In genomic region chr17:43779145-43780125, GRCh38 we compare ENCODE assay signal across 9 cellular contexts. TPM values are rescaled to one million over a fixed set of nuclear protein-coding genes. Genes with fewer than 3 reads are reported as not detected.
DNase-seq lines count a peak whose midpoint lies in the region; ATAC-seq, FAIRE-seq and TF ChIP-seq lines count a peak whose summit lies in the region.
"Had no signal": no experiment of that assay in that cellular context is flagged by ENCODE, and none has a peak within 500 bp of the region (broad histone marks: within the 10 kb centered on the region; RNA-seq: fewer than 3 reads in every experiment).

No MANE protein-coding gene starts in this region.

- TF ChIP-seq CTCF in AG10803 (conservative IDR thresholded peaks at IDR 0.05; ENCODE audit: low read length) = no peak; the same call in 1 of the 2 replicates
- TF ChIP-seq CTCF in bronchial epithelial cell (IDR thresholded peaks at IDR 0.05; ENCODE audit: insufficient read depth, low read length, severe bottlenecking) = no peak
- peak in 2 of 4 donors; percentile 7 to 17 for TF ChIP-seq CTCF in right lobe of liver (IDR thresholded peaks at IDR 0.05)
- peak in 3 of 6 experiments; percentile 22 to 35 (median 23) for TF ChIP-seq CTCF in thyroid gland (IDR thresholded peaks at IDR 0.05)

- H3K4me1 ChIP-seq in right lobe of liver (peaks cover 0 to 45% (median 16%) of the 10 kb centered on the region in 4 donors), thyroid gland (peaks cover 9 to 27% of the 10 kb centered on the region in 2 donors)

- DNase-seq in AG10803 (ENCODE audit: low read depth) (no peak), NOMO-1 treated with dmso at 0.1 percent for 144 hours (lab: John Stamatoyannopoulos, UW; ENCODE audit: unreplicated experiment) (peak; percentile 67), bronchial epithelial cell (ENCODE audit: low read depth) (no peak), right lobe of liver (no peak), thyroid gland (peak; percentile 45 to 63), putamen (ENCODE audit: low spot score) (no peak)

- peaks cover 11% of the 10 kb centered on the region for H3K36me3 ChIP-seq in bronchial epithelial cell (ENCODE audit: control insufficient read depth, insufficient read depth, low read length)
- peaks cover 0 to 5% (median 2%) of the 10 kb centered on the region in 4 donors for H3K36me3 ChIP-seq in right lobe of liver
- H3K36me3 ChIP-seq in thyroid gland = peaks cover 1 to 5% of the 10 kb centered on the region in 2 donors

- H3K27ac ChIP-seq in right lobe of liver (peak overlapping the region; percentile 100), thyroid gland (peak overlapping the region; percentile 64 to 100 (median 100))

- H3K9me3 ChIP-seq in right lobe of liver (no peaks in the 10 kb centered on the region), thyroid gland (no peaks in the 10 kb centered on the region)

- H3K4me3 ChIP-seq in AG10803 (ENCODE audit: low read length) (peak overlapping the region; percentile 90), bronchial epithelial cell (ENCODE audit: low read depth, low read length) (peak overlapping the region; percentile 93), right lobe of liver (peak overlapping the region; percentile 95 to 99 (median 98)), thyroid gland (replicated peaks in 1 of 3) (peak overlapping the region in 2 of 3 donors; percentile 27 to 99)

- 27% methylated on average over 10 of the region's 26 CpGs for WGBS in right lobe of liver (ENCODE audit: insufficient coverage, low coverage, low lambda C conversion rate, missing lambda C conversion rate)
- 10% methylated on average over 19 to 26 of the region's 26 CpGs for WGBS in thyroid gland, 2 donors

- no peak for FAIRE-seq in bronchial epithelial cell (lab: Jason Lieb, UNC)

- no peak for TF ChIP-seq POLR2A in right lobe of liver (IDR thresholded peaks at IDR 0.05)
- TF ChIP-seq POLR2A in thyroid gland (IDR thresholded peaks at IDR 0.05) = no peak

- peak; percentile 14 for ATAC-seq in GM21390 (IDR thresholded peaks at IDR 0.05; ENCODE audit: unreplicated experiment)
- peak in 2 of 4 donors; percentile 0 to 11 for ATAC-seq in right lobe of liver
- ATAC-seq in HG02571 (IDR thresholded peaks at IDR 0.05; ENCODE audit: unreplicated experiment) = no peak

- no peaks in the 10 kb centered on the region for H3K27me3 ChIP-seq in bronchial epithelial cell (ENCODE audit: control insufficient read depth, insufficient read depth, low read length)
- no peaks in the 10 kb centered on the region for H3K27me3 ChIP-seq in right lobe of liver
- no peaks in the 10 kb centered on the region for H3K27me3 ChIP-seq in thyroid gland

- intact Hi-C loops in right lobe of liver (cut with DNase I) = loop anchor here in 1 of 2 donors (10.0 kb wide), 1 partner anchor 65 kb away; the partner anchor contains the start of gene CD300LG
- intact Hi-C loops in thyroid gland (cut with DNase I) = loop anchor here (5.0 kb wide), 1 partner anchor 53 kb away; the partner anchor contains the start of gene MPP3

RNA-seq across cellular contexts. Expression of gene DUSP3, which starts 0.7 kb away (rescaled TPM):
- total RNA-seq in bronchial epithelial cell = 36.9 and 37.8 TPM in 2 replicates
- total RNA-seq in right lobe of liver = 10 to 100 TPM; 75.1 to 97.2 (median 87.7) TPM
- 10 to 100 TPM; 67.7 to 98.5 (median 72.0) TPM for total RNA-seq in thyroid gland

RNA-seq across cellular contexts. Expression of gene CFAP97D1, which starts 0.8 kb away (rescaled TPM):
- total RNA-seq in bronchial epithelial cell = not detected in 2 replicates
- total RNA-seq in right lobe of liver = not detected
- total RNA-seq in thyroid gland = under 1 TPM in 1 of 4 donors, not detected in 3; 0.13 TPM
- total RNA-seq: myocyte had no signal

RNA-seq across cellular contexts. Expression of gene SOST, which starts 20.8 kb away (rescaled TPM):
- not detected in 2 replicates for total RNA-seq in bronchial epithelial cell
- not detected for total RNA-seq in right lobe of liver
- total RNA-seq in thyroid gland = not detected
- total RNA-seq: myocyte had no signal

RNA-seq across cellular contexts. Expression of gene MPP3, which starts 53.5 kb away (rescaled TPM):
- total RNA-seq in bronchial epithelial cell (7.2 and 9.7 TPM in 2 replicates), right lobe of liver (1 to 10 TPM; 1.3 to 2.5 (median 1.8) TPM), thyroid gland (10 to 100 TPM in 3 of 4 donors, 1 to 10 TPM in 1; 7.1 to 20.5 (median 15.4) TPM)

Comparison
In these comparisons a context has a peak if more than half of its experiments do, and no peak if none do; other contexts are left out.
1. DNase-seq: peak in NOMO-1 treated with dmso at 0.1 percent for 144 hours (single experiment) and thyroid gland (2 of 2); none in AG10803 (single experiment), bronchial epithelial cell (single experiment), right lobe of liver (0 of 3) and putamen (single experiment).
2. Peak in every context shown above with its lines, with median percentiles within 50 percentile points of each other: H3K4me3 ChIP-seq.